ENCODE assay signal across 9 cellular contexts in genomic region chr6:87590989-87591388, GRCh38. TPM values are rescaled to one million over a fixed set of nuclear protein-coding genes. Genes with fewer than 3 reads are reported as not detected.
DNase-seq lines count a peak whose midpoint lies in the region; ATAC-seq and TF ChIP-seq lines count a peak whose summit lies in the region.
"Had no signal": no experiment of that assay in that cellular context is flagged by ENCODE, and none has a peak within 500 bp of the region (broad histone marks: within the 10 kb centered on the region; RNA-seq: fewer than 3 reads in every experiment).

No MANE protein-coding gene starts in this region.

- TF ChIP-seq CTCF in SK-N-SH (IDR thresholded peaks at IDR 0.05): no peak
- TF ChIP-seq CTCF in activated CD8-positive, alpha-beta T cell treated with anti-CD3 and anti-CD28 coated beads for 36 hours (IDR thresholded peaks at IDR 0.05): no peak

- no peaks in the 10 kb centered on the region for H3K9me3 ChIP-seq in SK-N-SH
- H3K9me3 ChIP-seq in iPS-15b (ENCODE audit: control insufficient read depth, insufficient read depth, low read length): no peaks in the 10 kb centered on the region

- WGBS in SK-N-SH (ENCODE audit: low lambda C conversion rate): 62% methylated on average over 4 of the region's 4 CpGs

- POLR2A ChIA-PET in SK-N-SH (lab: Yijun Ruan, JAX): no interaction called here
- POLR2A ChIA-PET in activated CD8-positive, alpha-beta T cell treated with anti-CD3 and anti-CD28 coated beads for 36 hours (lab: Charles Lee): interaction anchor here (1.0 to 2.6 kb wide), 3 partner anchors 15 to 111 kb away, joined by 3 to 9 read pairs (median 3); partner anchors contain the start of gene AKIRIN2

- CTCF ChIA-PET in SK-N-SH (lab: Yijun Ruan, JAX): no interaction called here
- CTCF ChIA-PET in activated CD8-positive, alpha-beta T cell treated with anti-CD3 and anti-CD28 coated beads for 36 hours (lab: Charles Lee): no interaction called here

- no peak overlapping the region for H3K27ac ChIP-seq in SK-N-SH (ENCODE audit: low read depth in 2 of 2, low read length in 1 of 2)

- no peaks in the 10 kb centered on the region for H3K9me3 Mint-ChIP-seq in activated CD8-positive, alpha-beta T cell treated with anti-CD3 and anti-CD28 coated beads for 36 hours
- no peaks in the 10 kb centered on the region for H3K9me3 Mint-ChIP-seq in stimulated activated naive B cell treated with anti-CD40 and anti-IgM and Interleukin-4, amounts not matched to agents 10 μg/mL and 1 μg/mL and 100 μg/mL, for 72 hours

- TF ChIP-seq EP300 in SK-N-SH (IDR thresholded peaks at IDR 0.05; ENCODE audit: borderline replicate concordance in 1 of 2, low read depth in 1 of 2, low read length in 1 of 2): no peak

- H3K27me3 ChIP-seq in SK-N-SH (ENCODE audit: insufficient read depth): no peaks in the 10 kb centered on the region
- no peaks in the 10 kb centered on the region for H3K27me3 ChIP-seq in iPS-15b (ENCODE audit: control insufficient read depth, insufficient read depth, low read length)

- peaks cover 47% of the 10 kb centered on the region for H3K4me1 Mint-ChIP-seq in activated CD8-positive, alpha-beta T cell treated with anti-CD3 and anti-CD28 coated beads for 36 hours (ENCODE audit: low read depth)
- peaks cover 16 to 40% of the 10 kb centered on the region in 2 donors for H3K4me1 Mint-ChIP-seq in stimulated activated naive B cell treated with anti-CD40 and anti-IgM and Interleukin-4, amounts not matched to agents 10 μg/mL and 1 μg/mL and 100 μg/mL, for 72 hours

- peaks cover 17 to 22% of the 10 kb centered on the region in 2 experiments for H3K36me3 ChIP-seq in SK-N-SH (replicated peaks in 1 of 2; ENCODE audit: control insufficient read depth in 1 of 2, insufficient read depth in 2 of 2, low read length in 1 of 2)
- no peaks in the 10 kb centered on the region for H3K36me3 ChIP-seq in iPS-15b (ENCODE audit: control insufficient read depth, insufficient read depth, low read length)

- H3K79me2 ChIP-seq in SK-N-SH (ENCODE audit: insufficient read depth): peaks cover 87% of the 10 kb centered on the region

- peak overlapping the region; percentile 88 for H3K9ac ChIP-seq in SK-N-SH
- H3K9ac ChIP-seq in iPS-15b (ENCODE audit: low read depth, low read length): peak overlapping the region; percentile 89

- H4K20me1 ChIP-seq in SK-N-SH (ENCODE audit: insufficient read depth): peaks cover 12% of the 10 kb centered on the region

- H3K4me3 ChIP-seq in SK-N-SH (ENCODE audit: low read depth in 2 of 2, low read length in 1 of 2) (peak overlapping the region; percentile 60 to 90), iPS-15b (ENCODE audit: low read depth, low read length) (peak overlapping the region; percentile 100)

- H3K27ac Mint-ChIP-seq in activated CD8-positive, alpha-beta T cell treated with anti-CD3 and anti-CD28 coated beads for 36 hours: peak overlapping the region; percentile 84
- H3K27ac Mint-ChIP-seq in stimulated activated naive B cell treated with anti-CD40 and anti-IgM and Interleukin-4, amounts not matched to agents 10 μg/mL and 1 μg/mL and 100 μg/mL, for 72 hours: peak overlapping the region; percentile 95

- intact Hi-C loops in activated CD8-positive, alpha-beta T cell treated with anti-CD3 and anti-CD28 coated beads for 36 hours (cut with micrococcal nuclease): loop anchor here (2.0 kb wide), 1 partner anchor 108 kb away; no protein-coding TSS in a partner anchor

- no peaks in the 10 kb centered on the region for H3K9me2 ChIP-seq in SK-N-SH

- no peak for ATAC-seq in SK-N-SH treated with all-trans-retinoic acid at 6 μM for 48 hours
- ATAC-seq in activated CD8-positive, alpha-beta T cell treated with anti-CD3 and anti-CD28 coated beads for 36 hours: no peak
- no peak for ATAC-seq in stimulated activated naive B cell treated with anti-CD40 and anti-IgM and Interleukin-4, amounts not matched to agents 10 μg/mL and 1 μg/mL and 100 μg/mL, for 72 hours (replicated peaks)

- H2AFZ ChIP-seq in SK-N-SH (ENCODE audit: low read depth): peak overlapping the region; percentile 88; the same call in 1 of the 2 replicates

- H3K36me3 Mint-ChIP-seq in activated CD8-positive, alpha-beta T cell treated with anti-CD3 and anti-CD28 coated beads for 36 hours (ENCODE audit: low read depth): peaks cover 19% of the 10 kb centered on the region
- peaks cover 9 to 17% of the 10 kb centered on the region in 2 donors for H3K36me3 Mint-ChIP-seq in stimulated activated naive B cell treated with anti-CD40 and anti-IgM and Interleukin-4, amounts not matched to agents 10 μg/mL and 1 μg/mL and 100 μg/mL, for 72 hours

- H3F3A ChIP-seq in SK-N-SH (replicated peaks; ENCODE audit: insufficient read depth): no peaks in the 10 kb centered on the region

- no peak for DNase-seq in SK-N-SH
- DNase-seq in activated CD8-positive, alpha-beta T cell treated with anti-CD3 and anti-CD28 coated beads for 36 hours: no peak
- no peak for DNase-seq in stimulated activated naive B cell treated with anti-CD40 and anti-IgM and Interleukin-4, amounts not matched to agents 10 μg/mL and 1 μg/mL and 100 μg/mL, for 72 hours
- DNase-seq in stimulated activated CD4-positive, alpha-beta T cell treated with anti-CD3 and anti-CD28 coated beads, Interleukin-15, amount 100 ng/mL, for 24 hours: no peak
- no peak for DNase-seq in NCI-H1694 treated with DMSO at 0.1 percent for 48 hours (lab: John Stamatoyannopoulos, UW)
- no peak for DNase-seq in occipital lobe (lab: John Stamatoyannopoulos, UW)
- DNase-seq: midbrain had no signal

- TF ChIP-seq RAD21 in SK-N-SH (IDR thresholded peaks at IDR 0.05; ENCODE audit: low read length): no peak

- H3K4me2 ChIP-seq in SK-N-SH: peak overlapping the region; percentile 78

- H3K4me3 Mint-ChIP-seq in activated CD8-positive, alpha-beta T cell treated with anti-CD3 and anti-CD28 coated beads for 36 hours: peak overlapping the region; percentile 83
- H3K4me3 Mint-ChIP-seq in stimulated activated naive B cell treated with anti-CD40 and anti-IgM and Interleukin-4, amounts not matched to agents 10 μg/mL and 1 μg/mL and 100 μg/mL, for 72 hours: peak overlapping the region; percentile 86 to 90

- no peaks in the 10 kb centered on the region for H3K27me3 Mint-ChIP-seq in activated CD8-positive, alpha-beta T cell treated with anti-CD3 and anti-CD28 coated beads for 36 hours
- H3K27me3 Mint-ChIP-seq in stimulated activated naive B cell treated with anti-CD40 and anti-IgM and Interleukin-4, amounts not matched to agents 10 μg/mL and 1 μg/mL and 100 μg/mL, for 72 hours: no peaks in the 10 kb centered on the region

- H3K4me1 ChIP-seq in SK-N-SH (ENCODE audit: control insufficient read depth in 1 of 2, insufficient read depth in 2 of 2, low read depth in 1 of 2, low read length in 1 of 2) (peaks cover 4 to 9% of the 10 kb centered on the region in 2 experiments; a peak in 3 of 4 replicates), iPS-15b (ENCODE audit: control insufficient read depth, insufficient read depth, low read length) (peaks cover 3% of the 10 kb centered on the region)

TF ChIP-seq in SK-N-SH, 30 proteins besides CTCF, POLR2A, EP300 and RAD21 (continues in another document):
- TF ChIP-seq NFIC (IDR thresholded peaks at IDR 0.05; ENCODE audit: borderline replicate concordance) (no peak), POLR2AphosphoS5 (IDR thresholded peaks at IDR 0.05; ENCODE audit: low read depth, low read length) (no peak), RFX5 (IDR thresholded peaks at IDR 0.05; ENCODE audit: low read length) (no peak), MAX (IDR thresholded peaks at IDR 0.05; ENCODE audit: low read depth) (no peak), FOXM1 (IDR thresholded peaks at IDR 0.05; ENCODE audit: low read depth) (no peak)
- TF ChIP-seq, protein P1, sequence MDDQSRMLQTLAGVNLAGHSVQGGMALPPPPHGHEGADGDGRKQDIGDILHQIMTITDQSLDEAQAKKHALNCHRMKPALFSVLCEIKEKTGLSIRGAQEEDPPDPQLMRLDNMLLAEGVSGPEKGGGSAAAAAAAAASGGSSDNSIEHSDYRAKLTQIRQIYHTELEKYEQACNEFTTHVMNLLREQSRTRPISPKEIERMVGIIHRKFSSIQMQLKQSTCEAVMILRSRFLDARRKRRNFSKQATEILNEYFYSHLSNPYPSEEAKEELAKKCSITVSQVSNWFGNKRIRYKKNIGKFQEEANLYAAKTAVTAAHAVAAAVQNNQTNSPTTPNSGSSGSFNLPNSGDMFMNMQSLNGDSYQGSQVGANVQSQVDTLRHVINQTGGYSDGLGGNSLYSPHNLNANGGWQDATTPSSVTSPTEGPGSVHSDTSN (IDR thresholded peaks at IDR 0.05): no peak

TF ChIP-seq in SK-N-SH treated with all-trans-retinoic acid at 6 μM for 48 hours, 23 proteins besides CTCF, POLR2A, EP300 and RAD21 (continues in another document):
- TF ChIP-seq, protein P2, sequence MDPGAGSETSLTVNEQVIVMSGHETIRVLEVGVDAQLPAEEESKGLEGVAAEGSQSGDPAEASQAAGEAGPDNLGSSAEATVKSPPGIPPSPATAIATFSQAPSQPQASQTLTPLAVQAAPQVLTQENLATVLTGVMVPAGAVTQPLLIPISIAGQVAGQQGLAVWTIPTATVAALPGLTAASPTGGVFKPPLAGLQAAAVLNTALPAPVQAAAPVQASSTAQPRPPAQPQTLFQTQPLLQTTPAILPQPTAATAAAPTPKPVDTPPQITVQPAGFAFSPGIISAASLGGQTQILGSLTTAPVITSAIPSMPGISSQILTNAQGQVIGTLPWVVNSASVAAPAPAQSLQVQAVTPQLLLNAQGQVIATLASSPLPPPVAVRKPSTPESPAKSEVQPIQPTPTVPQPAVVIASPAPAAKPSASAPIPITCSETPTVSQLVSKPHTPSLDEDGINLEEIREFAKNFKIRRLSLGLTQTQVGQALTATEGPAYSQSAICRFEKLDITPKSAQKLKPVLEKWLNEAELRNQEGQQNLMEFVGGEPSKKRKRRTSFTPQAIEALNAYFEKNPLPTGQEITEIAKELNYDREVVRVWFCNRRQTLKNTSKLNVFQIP (CRISPR knock-in tag; IDR thresholded peaks at IDR 0.05; ENCODE audit: borderline replicate concordance, low read depth): no peak
- no peak for TF ChIP-seq ISL1 (CRISPR knock-in tag; IDR thresholded peaks at IDR 0.05)
- TF ChIP-seq ZC3H10 (CRISPR knock-in tag; IDR thresholded peaks at IDR 0.05): no peak
- no peak for TF ChIP-seq ARNTL (CRISPR knock-in tag; IDR thresholded peaks at IDR 0.05; ENCODE audit: borderline replicate concordance, low read depth)
- no peak for TF ChIP-seq ZFP3 (CRISPR knock-in tag; IDR thresholded peaks at IDR 0.05)

RNA-seq across cellular contexts. Expression of gene ORC3, which starts 1.1 kb away (rescaled TPM):
- 13.3 and 20.1 TPM in 2 replicates for polyA plus RNA-seq in SK-N-SH (2012; rRNA removed)
- polyA plus RNA-seq in SK-N-SH (2012; cell fraction: cytosol; rRNA removed): 22.3 and 24.6 TPM in 2 replicates
- polyA plus RNA-seq in SK-N-SH (2012; cell fraction: nucleus; rRNA removed): 10.3 and 20.7 TPM in 2 replicates
- 10 to 100 TPM; 35.8 to 36.6 TPM for total RNA-seq in activated CD8-positive, alpha-beta T cell treated with anti-CD3 and anti-CD28 coated beads for 36 hours
- total RNA-seq in occipital lobe: 49.9 TPM

RNA-seq across cellular contexts. Expression of gene RARS2, which starts 1.2 kb away (rescaled TPM):
- 7.9 and 11.4 TPM in 2 replicates for polyA plus RNA-seq in SK-N-SH (2012; rRNA removed)
- polyA plus RNA-seq in SK-N-SH (2012; cell fraction: cytosol; rRNA removed): 12.1 and 15.9 TPM in 2 replicates
- 6.6 and 15.9 TPM in 2 replicates for polyA plus RNA-seq in SK-N-SH (2012; cell fraction: nucleus; rRNA removed)
- total RNA-seq in activated CD8-positive, alpha-beta T cell treated with anti-CD3 and anti-CD28 coated beads for 36 hours: 10 to 100 TPM; 17.4 to 20.4 TPM
- total RNA-seq in occipital lobe: 40.4 TPM
